In the genomic region with DNA sequence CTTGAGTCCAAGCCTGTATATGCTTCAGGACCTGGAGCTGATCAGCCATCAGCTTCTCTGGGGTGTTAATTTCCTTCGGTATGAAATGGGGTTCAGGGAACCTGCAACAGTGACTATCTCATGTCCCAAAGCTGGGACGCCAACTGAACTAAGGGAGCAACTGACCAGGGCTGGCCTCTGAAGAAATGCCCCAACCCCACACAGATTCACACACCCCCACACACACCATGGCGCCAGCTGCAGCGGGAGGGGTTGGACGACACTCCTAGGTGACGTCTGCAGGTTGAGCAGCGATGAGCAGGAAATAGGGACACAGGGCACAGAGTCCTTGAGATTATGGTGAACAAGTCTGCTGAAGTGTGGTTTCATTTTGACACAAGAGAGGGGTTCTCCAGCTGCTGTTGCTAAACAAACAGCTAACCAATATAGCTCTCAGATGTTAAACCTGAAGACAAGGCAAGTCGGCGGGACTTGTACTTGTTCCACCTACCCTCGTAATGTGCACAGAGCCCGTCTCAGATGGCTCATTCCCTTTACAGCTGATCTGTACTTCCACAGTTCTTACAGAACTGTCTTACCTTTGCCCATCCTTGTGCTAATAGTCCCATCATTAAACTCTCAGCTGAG, we compare ENCODE assay signal across 1 cellular context.
TF ChIP-seq lines count a peak whose summit lies in the region.

No MANE protein-coding gene starts in this region.

TF ChIP-seq in K562, 482 proteins besides CTCF, POLR2A, EP300 and RAD21 (continued from another document):
- TF ChIP-seq ZNF589 (CRISPR knock-in tag; IDR thresholded peaks at IDR 0.05; ENCODE audit: low read depth) (no peak), FUS (optimal IDR thresholded peaks at IDR 0.05; ENCODE audit: low read depth, low read length) (no peak), ZNF561 (CRISPR knock-in tag; conservative IDR thresholded peaks at IDR 0.05) (no peak), FOS (IDR thresholded peaks at IDR 0.05; ENCODE audit: extremely low read depth, insufficient read length) (no peak), MYNN (IDR thresholded peaks at IDR 0.05) (no peak), MYNN (CRISPR knock-in tag; IDR thresholded peaks at IDR 0.05) (no peak), ZNF707 (CRISPR knock-in tag; conservative IDR thresholded peaks at IDR 0.05) (no peak), SETDB1 (IDR thresholded peaks at IDR 0.05; ENCODE audit: low read length) (no peak), SIN3B (IDR thresholded peaks at IDR 0.05; ENCODE audit: low read depth) (no peak), NFRKB (IDR thresholded peaks at IDR 0.05; ENCODE audit: low read depth) (0 out of 2 replicates have a peak, but pooled peaks have one; percentile 44), DNMT1 (IDR thresholded peaks at IDR 0.05) (no peak), C11orf30 (IDR thresholded peaks at IDR 0.05; ENCODE audit: low read depth) (no peak), BCL6 (CRISPR knock-in tag; IDR thresholded peaks at IDR 0.05) (no peak), SP2 (IDR thresholded peaks at IDR 0.05; ENCODE audit: extremely low read depth, low read depth, low read length, poor library complexity, severe bottlenecking) (no peak), SMARCE1 (IDR thresholded peaks at IDR 0.05) (peak; percentile 8; the same call in 1 of the 2 replicates), EGR1 (conservative IDR thresholded peaks at IDR 0.05) (peak; percentile 45; the same call in 1 of the 2 replicates), ZNF324 (CRISPR knock-in tag; IDR thresholded peaks at IDR 0.05) (no peak), SMAD2 (IDR thresholded peaks at IDR 0.05; ENCODE audit: low read depth, low read length) (no peak), ELF1 (tag; IDR thresholded peaks at IDR 0.05) (no peak), POLR2AphosphoS2 (IDR thresholded peaks at IDR 0.05; ENCODE audit: low read length) (no peak), TAF7 (tag; IDR thresholded peaks at IDR 0.05) (no peak), ATF7 (IDR thresholded peaks at IDR 0.05) (no peak; the same call in 1 of the 2 replicates), GTF2A2 (tag; IDR thresholded peaks at IDR 0.05) (no peak), YY1 (IDR thresholded peaks at IDR 0.05; ENCODE audit: borderline replicate concordance in 1 of 3, control insufficient read depth in 1 of 3, extremely low read depth in 1 of 3, insufficient read depth in 3 of 3, insufficient read length in 1 of 3, insufficient replicate concordance in 2 of 3, low read depth in 1 of 3, low read length in 2 of 3) (peak in 1 of 3 experiments; percentile 68), BACH1 (tag; IDR thresholded peaks at IDR 0.05) (no peak), ZNF197 (CRISPR knock-in tag; IDR thresholded peaks at IDR 0.05; ENCODE audit: low read depth) (no peak), ZNF408 (CRISPR knock-in tag; IDR thresholded peaks at IDR 0.05; ENCODE audit: low read depth) (no peak), ZNF140 (CRISPR knock-in tag; IDR thresholded peaks at IDR 0.05) (no peak)
- TF ChIP-seq, protein P1, sequence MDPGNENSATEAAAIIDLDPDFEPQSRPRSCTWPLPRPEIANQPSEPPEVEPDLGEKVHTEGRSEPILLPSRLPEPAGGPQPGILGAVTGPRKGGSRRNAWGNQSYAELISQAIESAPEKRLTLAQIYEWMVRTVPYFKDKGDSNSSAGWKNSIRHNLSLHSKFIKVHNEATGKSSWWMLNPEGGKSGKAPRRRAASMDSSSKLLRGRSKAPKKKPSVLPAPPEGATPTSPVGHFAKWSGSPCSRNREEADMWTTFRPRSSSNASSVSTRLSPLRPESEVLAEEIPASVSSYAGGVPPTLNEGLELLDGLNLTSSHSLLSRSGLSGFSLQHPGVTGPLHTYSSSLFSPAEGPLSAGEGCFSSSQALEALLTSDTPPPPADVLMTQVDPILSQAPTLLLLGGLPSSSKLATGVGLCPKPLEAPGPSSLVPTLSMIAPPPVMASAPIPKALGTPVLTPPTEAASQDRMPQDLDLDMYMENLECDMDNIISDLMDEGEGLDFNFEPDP (CRISPR knock-in tag; IDR thresholded peaks at IDR 0.05): no peak
- TF ChIP-seq, protein P2, sequence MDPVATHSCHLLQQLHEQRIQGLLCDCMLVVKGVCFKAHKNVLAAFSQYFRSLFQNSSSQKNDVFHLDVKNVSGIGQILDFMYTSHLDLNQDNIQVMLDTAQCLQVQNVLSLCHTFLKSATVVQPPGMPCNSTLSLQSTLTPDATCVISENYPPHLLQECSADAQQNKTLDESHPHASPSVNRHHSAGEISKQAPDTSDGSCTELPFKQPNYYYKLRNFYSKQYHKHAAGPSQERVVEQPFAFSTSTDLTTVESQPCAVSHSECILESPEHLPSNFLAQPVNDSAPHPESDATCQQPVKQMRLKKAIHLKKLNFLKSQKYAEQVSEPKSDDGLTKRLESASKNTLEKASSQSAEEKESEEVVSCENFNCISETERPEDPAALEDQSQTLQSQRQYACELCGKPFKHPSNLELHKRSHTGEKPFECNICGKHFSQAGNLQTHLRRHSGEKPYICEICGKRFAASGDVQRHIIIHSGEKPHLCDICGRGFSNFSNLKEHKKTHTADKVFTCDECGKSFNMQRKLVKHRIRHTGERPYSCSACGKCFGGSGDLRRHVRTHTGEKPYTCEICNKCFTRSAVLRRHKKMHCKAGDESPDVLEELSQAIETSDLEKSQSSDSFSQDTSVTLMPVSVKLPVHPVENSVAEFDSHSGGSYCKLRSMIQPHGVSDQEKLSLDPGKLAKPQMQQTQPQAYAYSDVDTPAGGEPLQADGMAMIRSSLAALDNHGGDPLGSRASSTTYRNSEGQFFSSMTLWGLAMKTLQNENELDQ (CRISPR knock-in tag; IDR thresholded peaks at IDR 0.05; ENCODE audit: borderline replicate concordance): no peak
- TF ChIP-seq, protein P3, sequence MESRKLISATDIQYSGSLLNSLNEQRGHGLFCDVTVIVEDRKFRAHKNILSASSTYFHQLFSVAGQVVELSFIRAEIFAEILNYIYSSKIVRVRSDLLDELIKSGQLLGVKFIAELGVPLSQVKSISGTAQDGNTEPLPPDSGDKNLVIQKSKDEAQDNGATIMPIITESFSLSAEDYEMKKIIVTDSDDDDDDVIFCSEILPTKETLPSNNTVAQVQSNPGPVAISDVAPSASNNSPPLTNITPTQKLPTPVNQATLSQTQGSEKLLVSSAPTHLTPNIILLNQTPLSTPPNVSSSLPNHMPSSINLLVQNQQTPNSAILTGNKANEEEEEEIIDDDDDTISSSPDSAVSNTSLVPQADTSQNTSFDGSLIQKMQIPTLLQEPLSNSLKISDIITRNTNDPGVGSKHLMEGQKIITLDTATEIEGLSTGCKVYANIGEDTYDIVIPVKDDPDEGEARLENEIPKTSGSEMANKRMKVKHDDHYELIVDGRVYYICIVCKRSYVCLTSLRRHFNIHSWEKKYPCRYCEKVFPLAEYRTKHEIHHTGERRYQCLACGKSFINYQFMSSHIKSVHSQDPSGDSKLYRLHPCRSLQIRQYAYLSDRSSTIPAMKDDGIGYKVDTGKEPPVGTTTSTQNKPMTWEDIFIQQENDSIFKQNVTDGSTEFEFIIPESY (CRISPR knock-in tag; IDR thresholded peaks at IDR 0.05): peak; percentile 80
- TF ChIP-seq, protein P4, sequence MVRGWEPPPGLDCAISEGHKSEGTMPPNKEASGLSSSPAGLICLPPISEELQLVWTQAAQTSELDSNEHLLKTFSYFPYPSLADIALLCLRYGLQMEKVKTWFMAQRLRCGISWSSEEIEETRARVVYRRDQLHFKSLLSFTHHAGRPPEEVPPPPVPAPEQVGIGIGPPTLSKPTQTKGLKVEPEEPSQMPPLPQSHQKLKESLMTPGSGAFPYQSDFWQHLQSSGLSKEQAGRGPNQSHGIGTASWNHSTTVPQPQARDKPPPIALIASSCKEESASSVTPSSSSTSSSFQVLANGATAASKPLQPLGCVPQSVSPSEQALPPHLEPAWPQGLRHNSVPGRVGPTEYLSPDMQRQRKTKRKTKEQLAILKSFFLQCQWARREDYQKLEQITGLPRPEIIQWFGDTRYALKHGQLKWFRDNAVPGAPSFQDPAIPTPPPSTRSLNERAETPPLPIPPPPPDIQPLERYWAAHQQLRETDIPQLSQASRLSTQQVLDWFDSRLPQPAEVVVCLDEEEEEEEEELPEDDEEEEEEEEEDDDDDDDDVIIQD (CRISPR knock-in tag; IDR thresholded peaks at IDR 0.05): no peak
- TF ChIP-seq, protein P5, sequence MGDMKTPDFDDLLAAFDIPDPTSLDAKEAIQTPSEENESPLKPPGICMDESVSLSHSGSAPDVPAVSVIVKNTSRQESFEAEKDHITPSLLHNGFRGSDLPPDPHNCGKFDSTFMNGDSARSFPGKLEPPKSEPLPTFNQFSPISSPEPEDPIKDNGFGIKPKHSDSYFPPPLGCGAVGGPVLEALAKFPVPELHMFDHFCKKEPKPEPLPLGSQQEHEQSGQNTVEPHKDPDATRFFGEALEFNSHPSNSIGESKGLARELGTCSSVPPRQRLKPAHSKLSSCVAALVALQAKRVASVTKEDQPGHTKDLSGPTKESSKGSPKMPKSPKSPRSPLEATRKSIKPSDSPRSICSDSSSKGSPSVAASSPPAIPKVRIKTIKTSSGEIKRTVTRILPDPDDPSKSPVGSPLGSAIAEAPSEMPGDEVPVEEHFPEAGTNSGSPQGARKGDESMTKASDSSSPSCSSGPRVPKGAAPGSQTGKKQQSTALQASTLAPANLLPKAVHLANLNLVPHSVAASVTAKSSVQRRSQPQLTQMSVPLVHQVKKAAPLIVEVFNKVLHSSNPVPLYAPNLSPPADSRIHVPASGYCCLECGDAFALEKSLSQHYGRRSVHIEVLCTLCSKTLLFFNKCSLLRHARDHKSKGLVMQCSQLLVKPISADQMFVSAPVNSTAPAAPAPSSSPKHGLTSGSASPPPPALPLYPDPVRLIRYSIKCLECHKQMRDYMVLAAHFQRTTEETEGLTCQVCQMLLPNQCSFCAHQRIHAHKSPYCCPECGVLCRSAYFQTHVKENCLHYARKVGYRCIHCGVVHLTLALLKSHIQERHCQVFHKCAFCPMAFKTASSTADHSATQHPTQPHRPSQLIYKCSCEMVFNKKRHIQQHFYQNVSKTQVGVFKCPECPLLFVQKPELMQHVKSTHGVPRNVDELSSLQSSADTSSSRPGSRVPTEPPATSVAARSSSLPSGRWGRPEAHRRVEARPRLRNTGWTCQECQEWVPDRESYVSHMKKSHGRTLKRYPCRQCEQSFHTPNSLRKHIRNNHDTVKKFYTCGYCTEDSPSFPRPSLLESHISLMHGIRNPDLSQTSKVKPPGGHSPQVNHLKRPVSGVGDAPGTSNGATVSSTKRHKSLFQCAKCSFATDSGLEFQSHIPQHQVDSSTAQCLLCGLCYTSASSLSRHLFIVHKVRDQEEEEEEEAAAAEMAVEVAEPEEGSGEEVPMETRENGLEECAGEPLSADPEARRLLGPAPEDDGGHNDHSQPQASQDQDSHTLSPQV (IDR thresholded peaks at IDR 0.05): 0 out of 2 replicates have a peak, but pooled peaks have one; percentile 35
- TF ChIP-seq, protein P6, sequence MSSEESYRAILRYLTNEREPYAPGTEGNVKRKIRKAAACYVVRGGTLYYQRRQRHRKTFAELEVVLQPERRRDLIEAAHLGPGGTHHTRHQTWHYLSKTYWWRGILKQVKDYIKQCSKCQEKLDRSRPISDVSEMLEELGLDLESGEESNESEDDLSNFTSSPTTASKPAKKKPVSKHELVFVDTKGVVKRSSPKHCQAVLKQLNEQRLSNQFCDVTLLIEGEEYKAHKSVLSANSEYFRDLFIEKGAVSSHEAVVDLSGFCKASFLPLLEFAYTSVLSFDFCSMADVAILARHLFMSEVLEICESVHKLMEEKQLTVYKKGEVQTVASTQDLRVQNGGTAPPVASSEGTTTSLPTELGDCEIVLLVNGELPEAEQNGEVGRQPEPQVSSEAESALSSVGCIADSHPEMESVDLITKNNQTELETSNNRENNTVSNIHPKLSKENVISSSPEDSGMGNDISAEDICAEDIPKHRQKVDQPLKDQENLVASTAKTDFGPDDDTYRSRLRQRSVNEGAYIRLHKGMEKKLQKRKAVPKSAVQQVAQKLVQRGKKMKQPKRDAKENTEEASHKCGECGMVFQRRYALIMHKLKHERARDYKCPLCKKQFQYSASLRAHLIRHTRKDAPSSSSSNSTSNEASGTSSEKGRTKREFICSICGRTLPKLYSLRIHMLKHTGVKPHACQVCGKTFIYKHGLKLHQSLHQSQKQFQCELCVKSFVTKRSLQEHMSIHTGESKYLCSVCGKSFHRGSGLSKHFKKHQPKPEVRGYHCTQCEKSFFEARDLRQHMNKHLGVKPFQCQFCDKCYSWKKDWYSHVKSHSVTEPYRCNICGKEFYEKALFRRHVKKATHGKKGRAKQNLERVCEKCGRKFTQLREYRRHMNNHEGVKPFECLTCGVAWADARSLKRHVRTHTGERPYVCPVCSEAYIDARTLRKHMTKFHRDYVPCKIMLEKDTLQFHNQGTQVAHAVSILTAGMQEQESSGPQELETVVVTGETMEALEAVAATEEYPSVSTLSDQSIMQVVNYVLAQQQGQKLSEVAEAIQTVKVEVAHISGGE (CRISPR knock-in tag; IDR thresholded peaks at IDR 0.05): no peak
- TF ChIP-seq, protein P7, sequence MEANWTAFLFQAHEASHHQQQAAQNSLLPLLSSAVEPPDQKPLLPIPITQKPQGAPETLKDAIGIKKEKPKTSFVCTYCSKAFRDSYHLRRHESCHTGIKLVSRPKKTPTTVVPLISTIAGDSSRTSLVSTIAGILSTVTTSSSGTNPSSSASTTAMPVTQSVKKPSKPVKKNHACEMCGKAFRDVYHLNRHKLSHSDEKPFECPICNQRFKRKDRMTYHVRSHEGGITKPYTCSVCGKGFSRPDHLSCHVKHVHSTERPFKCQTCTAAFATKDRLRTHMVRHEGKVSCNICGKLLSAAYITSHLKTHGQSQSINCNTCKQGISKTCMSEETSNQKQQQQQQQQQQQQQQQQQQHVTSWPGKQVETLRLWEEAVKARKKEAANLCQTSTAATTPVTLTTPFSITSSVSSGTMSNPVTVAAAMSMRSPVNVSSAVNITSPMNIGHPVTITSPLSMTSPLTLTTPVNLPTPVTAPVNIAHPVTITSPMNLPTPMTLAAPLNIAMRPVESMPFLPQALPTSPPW (CRISPR knock-in tag; IDR thresholded peaks at IDR 0.05): peak; percentile 19; the same call in 1 of the 2 replicates
- TF ChIP-seq, protein P8, sequence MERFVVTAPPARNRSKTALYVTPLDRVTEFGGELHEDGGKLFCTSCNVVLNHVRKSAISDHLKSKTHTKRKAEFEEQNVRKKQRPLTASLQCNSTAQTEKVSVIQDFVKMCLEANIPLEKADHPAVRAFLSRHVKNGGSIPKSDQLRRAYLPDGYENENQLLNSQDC (CRISPR knock-in tag; IDR thresholded peaks at IDR 0.05): no peak
- TF ChIP-seq, protein P9, sequence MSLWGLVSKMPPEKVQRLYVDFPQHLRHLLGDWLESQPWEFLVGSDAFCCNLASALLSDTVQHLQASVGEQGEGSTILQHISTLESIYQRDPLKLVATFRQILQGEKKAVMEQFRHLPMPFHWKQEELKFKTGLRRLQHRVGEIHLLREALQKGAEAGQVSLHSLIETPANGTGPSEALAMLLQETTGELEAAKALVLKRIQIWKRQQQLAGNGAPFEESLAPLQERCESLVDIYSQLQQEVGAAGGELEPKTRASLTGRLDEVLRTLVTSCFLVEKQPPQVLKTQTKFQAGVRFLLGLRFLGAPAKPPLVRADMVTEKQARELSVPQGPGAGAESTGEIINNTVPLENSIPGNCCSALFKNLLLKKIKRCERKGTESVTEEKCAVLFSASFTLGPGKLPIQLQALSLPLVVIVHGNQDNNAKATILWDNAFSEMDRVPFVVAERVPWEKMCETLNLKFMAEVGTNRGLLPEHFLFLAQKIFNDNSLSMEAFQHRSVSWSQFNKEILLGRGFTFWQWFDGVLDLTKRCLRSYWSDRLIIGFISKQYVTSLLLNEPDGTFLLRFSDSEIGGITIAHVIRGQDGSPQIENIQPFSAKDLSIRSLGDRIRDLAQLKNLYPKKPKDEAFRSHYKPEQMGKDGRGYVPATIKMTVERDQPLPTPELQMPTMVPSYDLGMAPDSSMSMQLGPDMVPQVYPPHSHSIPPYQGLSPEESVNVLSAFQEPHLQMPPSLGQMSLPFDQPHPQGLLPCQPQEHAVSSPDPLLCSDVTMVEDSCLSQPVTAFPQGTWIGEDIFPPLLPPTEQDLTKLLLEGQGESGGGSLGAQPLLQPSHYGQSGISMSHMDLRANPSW (CRISPR knock-in tag; IDR thresholded peaks at IDR 0.05): no peak
